Comparison of ENCODE assay signal across 32 cellular contexts in the genomic region with DNA sequence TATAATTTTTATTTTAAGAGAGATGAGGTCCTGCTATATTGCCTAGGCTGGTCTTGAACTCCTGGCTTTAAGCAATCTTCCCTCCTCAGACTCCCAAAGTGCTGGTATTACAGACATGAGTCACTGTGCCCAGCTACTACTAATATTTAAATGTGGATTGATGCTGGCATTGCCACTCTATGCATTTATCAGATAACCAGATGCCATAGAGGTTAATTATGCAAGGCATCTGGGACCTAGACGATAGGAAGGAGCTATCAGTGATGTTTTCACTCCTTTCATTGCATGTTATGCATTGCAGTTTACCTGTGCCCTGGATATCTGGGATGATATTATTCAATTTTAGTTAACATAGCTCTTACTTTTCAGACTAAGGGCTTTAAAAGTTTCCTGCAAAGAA.
"Had no signal": no experiment of that assay in that cellular context is flagged by ENCODE, and none has a peak within 500 bp of the region (broad histone marks: within the 10 kb centered on the region; RNA-seq: fewer than 3 reads in every experiment).

No MANE protein-coding gene starts in this region.

- H3K27me3 ChIP-seq: dorsolateral prefrontal cortex, gastrocnemius medialis, heart left ventricle, hepatocyte, left lung, neutrophil, right atrium auricular region, stomach, thyroid gland had no signal

- ATAC-seq: esophagus mucosa; left cardiac atrium; left lung; mucosa of descending colon; natural killer cell treated with Interleukin-12 subunit alpha and Interleukin-12 subunit beta and Interleukin-15 and Interleukin-18, amount 100 ng/mL, for 72 hours; sciatic nerve had no signal

- DNase-seq: effector CD4-positive, alpha-beta T cell; endodermal cell; heart left ventricle; kidney; left cardiac atrium; left lung; mesenchymal stem cell; mucosa of descending colon; naive B cell; stimulated activated CD4-positive, alpha-beta T cell treated with anti-CD3 and anti-CD28 coated beads, Interleukin-12 subunit alpha, Interleukin-12 subunit beta, amount 100 ng/mL, for 4 hours; stimulated activated CD4-positive, alpha-beta T cell treated with anti-CD3 and anti-CD28 coated beads, Interleukin-1b, Interleukin-23, amount 100 ng/mL, for 48 hours; stimulated activated CD4-positive, alpha-beta T cell treated with anti-CD3 and anti-CD28 coated beads, Interleukin-4, amount 100 ng/mL, for 1 hour; stimulated activated CD8-positive, alpha-beta memory T cell treated with anti-CD3 and anti-CD28 coated beads, Interleukin-4, amount 100 ng/mL, for 48 hours; stimulated activated naive CD4-positive, alpha-beta T cell treated with Interleukin-2 at 50 U/mL for 16 hours; stomach; thyroid gland had no signal

- H3K4me3 ChIP-seq: gastrocnemius medialis, heart left ventricle, hepatocyte, left lung, mucosa of descending colon, right atrium auricular region, smooth muscle cell, stomach, thyroid gland had no signal

- H3K4me1 Mint-ChIP-seq: naive B cell, neural crest cell had no signal

- H3K27me3 Mint-ChIP-seq: naive B cell; natural killer cell treated with Interleukin-12 subunit alpha and Interleukin-12 subunit beta and Interleukin-15 and Interleukin-18, amount 100 ng/mL, for 72 hours; progenitor cell of endocrine pancreas; type B pancreatic cell had no signal

- H3K36me3 ChIP-seq: gastrocnemius medialis, heart left ventricle, left lung, neutrophil, right atrium auricular region, stomach, thyroid gland had no signal

- H3K27ac ChIP-seq: epithelial cell of prostate, heart left ventricle, hepatocyte, left lung, neutrophil, parathyroid adenoma, right atrium auricular region, stomach, thyroid gland had no signal

- H3K4me3 Mint-ChIP-seq: endodermal cell; mesothelial cell of epicardium; naive B cell; natural killer cell treated with Interleukin-12 subunit alpha and Interleukin-12 subunit beta and Interleukin-15 and Interleukin-18, amount 100 ng/mL, for 72 hours; neural crest cell; type B pancreatic cell had no signal

- H3K27ac Mint-ChIP-seq: endodermal cell; naive B cell; natural killer cell treated with Interleukin-12 subunit alpha and Interleukin-12 subunit beta and Interleukin-15 and Interleukin-18, amount 100 ng/mL, for 72 hours; progenitor cell of endocrine pancreas; type B pancreatic cell had no signal

- H3K4me1 ChIP-seq: left lung, right atrium auricular region, thyroid gland had no signal

- FAIRE-seq: colon, kidney had no signal

- H3K36me3 Mint-ChIP-seq: natural killer cell treated with Interleukin-12 subunit alpha and Interleukin-12 subunit beta and Interleukin-15 and Interleukin-18, amount 100 ng/mL, for 72 hours; type B pancreatic cell had no signal

- H3K9me3 Mint-ChIP-seq: endodermal cell; mesothelial cell of epicardium; naive B cell; natural killer cell treated with Interleukin-12 subunit alpha and Interleukin-12 subunit beta and Interleukin-15 and Interleukin-18, amount 100 ng/mL, for 72 hours; neural crest cell; type B pancreatic cell had no signal

- H3K9me3 ChIP-seq: gastrocnemius medialis, heart left ventricle, left lung, mucosa of descending colon, neutrophil, right atrium auricular region, stomach, thyroid gland had no signal
